ENCODE assay signal across 19 cellular contexts in genomic region chr10:52212062-52212461, GRCh38.
DNase-seq lines count a peak whose midpoint lies in the region; ATAC-seq, FAIRE-seq and TF ChIP-seq lines count a peak whose summit lies in the region.
"Had no signal": no experiment of that assay in that cellular context is flagged by ENCODE, and none has a peak within 500 bp of the region (broad histone marks: within the 10 kb centered on the region; RNA-seq: fewer than 3 reads in every experiment).

No MANE protein-coding gene starts in this region.

- H3K4me1 ChIP-seq in Loucy (ENCODE audit: insufficient read depth, low read length, poor library complexity, severe bottlenecking) (peaks cover 12% of the 10 kb centered on the region), HepG2 (ENCODE audit: insufficient read depth, low read length) (peaks cover 19% of the 10 kb centered on the region), stomach (peaks cover 0 to 31% (median 6%) of the 10 kb centered on the region in 4 donors), spleen (peaks cover 5 to 31% (median 14%) of the 10 kb centered on the region in 6 donors)
- H3K4me1 ChIP-seq: gastroesophageal sphincter, lower lobe of right lung had no signal

- H3K4me1 Mint-ChIP-seq in CD4-positive, alpha-beta T cell (ENCODE audit: low read depth), result no peaks in the 10 kb centered on the region

- H3K27ac ChIP-seq in HepG2 (ENCODE audit: extremely low read length, insufficient read depth, low read length) (no peak overlapping the region), stomach (peak overlapping the region in 3 of 5 donors; percentile 31 to 55 (median 44)), spleen (no peak overlapping the region)
- H3K27ac ChIP-seq in CD4-positive, alpha-beta T cell (ENCODE audit: low read depth, low read length), result no peak overlapping the region
- H3K27ac ChIP-seq: gastroesophageal sphincter, lower lobe of right lung had no signal

- H4K20me1 ChIP-seq in Loucy (ENCODE audit: insufficient read depth, low read length, poor library complexity, severe bottlenecking) (no peaks in the 10 kb centered on the region), HepG2 (ENCODE audit: insufficient read depth, low read length) (no peaks in the 10 kb centered on the region)

- H3K27ac Mint-ChIP-seq in CD4-positive, alpha-beta T cell, result no peak overlapping the region

- H3K9me2 ChIP-seq in Loucy (replicated peaks; ENCODE audit: low read depth, low read length), result no peaks in the 10 kb centered on the region

- no peaks in the 10 kb centered on the region for H3K36me3 ChIP-seq in Loucy (ENCODE audit: insufficient read depth, low read length)
- no peaks in the 10 kb centered on the region for H3K36me3 ChIP-seq in HepG2 (replicated peaks in 1 of 2; ENCODE audit: control insufficient read depth in 1 of 2, insufficient read depth in 2 of 2, low read length in 2 of 2)
- no peaks in the 10 kb centered on the region for H3K36me3 ChIP-seq in stomach
- no peaks in the 10 kb centered on the region for H3K36me3 ChIP-seq in spleen
- H3K36me3 ChIP-seq: gastroesophageal sphincter, lower lobe of right lung had no signal

- H3K4me2 ChIP-seq in Loucy (ENCODE audit: low read depth, low read length, poor library complexity, severe bottlenecking) (no peak overlapping the region), HepG2 (ENCODE audit: low read depth, low read length) (no peak overlapping the region)

- no peaks in the 10 kb centered on the region for H3F3A ChIP-seq in Loucy (ENCODE audit: low read depth)

- peak; percentile 84 for ATAC-seq in HepG2
- no peak for ATAC-seq in CD4-positive, alpha-beta T cell (ENCODE audit: poor library complexity)
- ATAC-seq: gastroesophageal sphincter, lower lobe of right lung had no signal

- 0 out of 2 replicates have a peak overlapping the region, but pooled peaks have one; percentile 35 for H2AFZ ChIP-seq in Loucy (ENCODE audit: low read length)
- peak overlapping the region; percentile 2 for H2AFZ ChIP-seq in HepG2 (ENCODE audit: low read length)

- H3K4me3 Mint-ChIP-seq in CD4-positive, alpha-beta T cell, result no peak overlapping the region
- H3K4me3 Mint-ChIP-seq: naive B cell, type B pancreatic cell had no signal

- no peaks in the 10 kb centered on the region for H3K79me2 ChIP-seq in Loucy (ENCODE audit: insufficient read depth, low read length)
- H3K79me2 ChIP-seq in HepG2 (ENCODE audit: insufficient read depth, low read length), result no peaks in the 10 kb centered on the region

- WGBS in HepG2 (ENCODE audit: low lambda C conversion rate), result 29% methylated on average over 4 of the region's 4 CpGs
- 42 to 63% (median 55%) methylated on average over 4 of the region's 4 CpGs for WGBS in stomach, 5 donors
- 88 to 94% (median 90%) methylated on average over 4 of the region's 4 CpGs for WGBS in spleen, 5 donors

- no peak overlapping the region for H3K4me3 ChIP-seq in Loucy (ENCODE audit: low read length, poor library complexity, severe bottlenecking)
- H3K4me3 ChIP-seq in fibroblast of mammary gland (ENCODE audit: control insufficient read depth, low read depth, low read length), result no peak overlapping the region
- H3K4me3 ChIP-seq in HepG2 (replicated peaks in 1 of 3; ENCODE audit: insufficient read depth in 1 of 3, low read depth in 2 of 3, low read length in 3 of 3), result no peak overlapping the region
- H3K4me3 ChIP-seq in stomach, result no peak overlapping the region
- H3K4me3 ChIP-seq in spleen, result no peak overlapping the region
- H3K4me3 ChIP-seq: gastroesophageal sphincter, lower lobe of right lung had no signal

- H3K9ac ChIP-seq in Loucy (ENCODE audit: low read depth, low read length, poor library complexity, severe bottlenecking), result no peak overlapping the region
- H3K9ac ChIP-seq in HepG2 (ENCODE audit: insufficient read depth, low read depth, low read length), result no peak overlapping the region

- no peak for TF ChIP-seq POLR2A in HepG2 (IDR thresholded peaks at IDR 0.05; ENCODE audit: insufficient read depth in 1 of 2, low read depth in 2 of 2, low read length in 2 of 2)
- no peak for TF ChIP-seq POLR2A in stomach (IDR thresholded peaks at IDR 0.05)
- no peak for TF ChIP-seq POLR2A in spleen (IDR thresholded peaks at IDR 0.05)

- H3K36me3 Mint-ChIP-seq in CD4-positive, alpha-beta T cell (ENCODE audit: low read depth), result no peaks in the 10 kb centered on the region
- H3K36me3 Mint-ChIP-seq: naive B cell, type B pancreatic cell had no signal

- intact Hi-C loops in HepG2 (cut with micrococcal nuclease; ENCODE audit: unreplicated experiment), result loop anchor here (2.0 kb wide), 1 partner anchor 1211 kb away; no protein-coding TSS in a partner anchor
- intact Hi-C loops in stomach (cut with DNase I; ENCODE audit: low total_unique reads), result loop anchor here (10.0 kb wide), 1 partner anchor 1207 kb away; no protein-coding TSS in a partner anchor
- intact Hi-C loops in CD4-positive, alpha-beta T cell (cut with DNase I, micrococcal nuclease), result loop anchor here in 1 of 2 experiments (5.0 to 10.0 kb wide), 2 partner anchors 450 to 827 kb away; no protein-coding TSS in a partner anchor
- intact Hi-C loops in spleen (cut with DNase I; ENCODE audit: low total_unique reads), result no loop called here

- no peaks in the 10 kb centered on the region for H3K27me3 ChIP-seq in Loucy (ENCODE audit: insufficient read depth, low read length, poor library complexity, severe bottlenecking)
- no peaks in the 10 kb centered on the region for H3K27me3 ChIP-seq in HepG2 (ENCODE audit: control insufficient read depth in 1 of 2, insufficient read depth in 2 of 2, low read length in 2 of 2)
- H3K27me3 ChIP-seq in stomach, result no peaks in the 10 kb centered on the region
- H3K27me3 ChIP-seq in CD4-positive, alpha-beta T cell (ENCODE audit: control insufficient read depth, insufficient read depth, low read length), result no peaks in the 10 kb centered on the region
- no peaks in the 10 kb centered on the region for H3K27me3 ChIP-seq in spleen (replicated peaks in 1 of 7)
- H3K27me3 ChIP-seq: gastroesophageal sphincter had no signal

- TF ChIP-seq RAD21 in HepG2 (CRISPR knock-in tag; IDR thresholded peaks at IDR 0.05), result no peak

- TF ChIP-seq CTCF in Loucy (conservative IDR thresholded peaks at IDR 0.05; ENCODE audit: low read length) (no peak), fibroblast of mammary gland (conservative IDR thresholded peaks at IDR 0.05; ENCODE audit: control insufficient read depth, insufficient read depth, low read depth, low read length) (no peak), HepG2 (CRISPR knock-in tag; IDR thresholded peaks at IDR 0.05) (no peak), stomach (IDR thresholded peaks at IDR 0.05) (no peak), spleen (IDR thresholded peaks at IDR 0.05 in 8 of 11, conservative IDR thresholded peaks at IDR 0.05 in 3 of 11) (no peak)
- no peak for TF ChIP-seq CTCF in CD4-positive, alpha-beta T cell (IDR thresholded peaks at IDR 0.05)

- TF ChIP-seq EP300 in HepG2 (IDR thresholded peaks at IDR 0.05; ENCODE audit: low read depth in 2 of 2, low read length in 2 of 2) (no peak), HepG2 (CRISPR knock-in tag; IDR thresholded peaks at IDR 0.05; ENCODE audit: borderline replicate concordance) (no peak), stomach (IDR thresholded peaks at IDR 0.05) (no peak)

- no TSS peak for BruUV-seq in HepG2 (replicated peaks; lab: Mats Ljungman, UMichigan)

- DNase-seq in fibroblast of mammary gland (ENCODE audit: low read depth), result peak; percentile 69
- peak; percentile 27 for DNase-seq in HepG2 (ENCODE audit: low spot score)
- DNase-seq in stomach, result no peak
- no peak for DNase-seq in NCI-H1436 treated with DMSO at 0.1 percent for 48 hours (lab: John Stamatoyannopoulos, UW)
- DNase-seq in CD4-positive, alpha-beta T cell, result no peak
- no peak for DNase-seq in spleen
- DNase-seq: activated CD4-positive, alpha-beta T cell treated with anti-CD3 and anti-CD28 coated beads, Interleukin-2, amount 50 U/mL, for 4 hours; activated T-cell treated with anti-CD3 and anti-CD28 coated beads for 4 hours; GOT3; lower lobe of right lung; MM.1S; naive B cell; NCI-H187 treated with DMSO at 0.1 percent for 48 hours; posterior cingulate gyrus; stimulated activated CD4-positive, alpha-beta T cell treated with anti-CD3 and anti-CD28 coated beads, Interleukin-12 subunit alpha, Interleukin-12 subunit beta, amount 100 ng/mL, for 4 hours; SW 1271 had no signal

- no peak for FAIRE-seq in HepG2 (lab: Jason Lieb, UNC)

- H3K9me3 ChIP-seq in Loucy (ENCODE audit: insufficient read depth, low read depth, low read length) (no peaks in the 10 kb centered on the region), HepG2 (ENCODE audit: low read length) (no peaks in the 10 kb centered on the region), stomach (no peaks in the 10 kb centered on the region), spleen (no peaks in the 10 kb centered on the region)
- no peaks in the 10 kb centered on the region for H3K9me3 ChIP-seq in CD4-positive, alpha-beta T cell (ENCODE audit: control insufficient read depth, low read length)
- H3K9me3 ChIP-seq: gastroesophageal sphincter, lower lobe of right lung had no signal

- POLR2A ChIA-PET in HepG2 (lab: Yijun Ruan, JAX), result no interaction called here
- POLR2A ChIA-PET in CD4-positive, alpha-beta T cell (lab: Charles Lee), result interaction anchor here (1.1 kb wide), 1 partner anchor 10 kb away, joined by 3 read pairs; no protein-coding TSS in a partner anchor

- H3K27me3 Mint-ChIP-seq in CD4-positive, alpha-beta T cell, result no peaks in the 10 kb centered on the region
- H3K27me3 Mint-ChIP-seq: type B pancreatic cell had no signal

- no peaks in the 10 kb centered on the region for H3K9me3 Mint-ChIP-seq in CD4-positive, alpha-beta T cell
- H3K9me3 Mint-ChIP-seq: naive B cell, type B pancreatic cell had no signal

- CTCF ChIA-PET in HepG2 (lab: Yijun Ruan, JAX; ENCODE audit: low intra/inter-chr PET ratio, low total read pairs), result no interaction called here
- CTCF ChIA-PET in CD4-positive, alpha-beta T cell (lab: Charles Lee), result interaction anchor here (1.2 kb wide), 1 partner anchor 9 kb away, joined by 3 read pairs; no protein-coding TSS in a partner anchor

- in situ Hi-C loops in HepG2 (cut with HindIII; ENCODE audit: extremely low pct_ligation_motif_present, low pct_unique_long_range_greater_than_20kb), result loop anchor here (25.0 kb wide), 2 partner anchors 825 to 1200 kb away; no protein-coding TSS in a partner anchor

TF ChIP-seq in HepG2, 621 proteins besides CTCF, POLR2A, EP300 and RAD21 (continues in another document):
- TF ChIP-seq CEBPB (IDR thresholded peaks at IDR 0.05; ENCODE audit: borderline replicate concordance, low read depth, low read length), result peak; percentile 47; the same call in 1 of the 2 replicates
- TF ChIP-seq ZNF672 (CRISPR knock-in tag; IDR thresholded peaks at IDR 0.05), result no peak
- peak; percentile 47 for TF ChIP-seq PPARG (CRISPR knock-in tag; conservative IDR thresholded peaks at IDR 0.05)
- TF ChIP-seq ZNF607 (CRISPR knock-in tag; IDR thresholded peaks at IDR 0.05; ENCODE audit: borderline replicate concordance), result no peak

Comparison
In these comparisons a context has a peak if more than half of its experiments do, and no peak if none do; other contexts are left out.
1. DNase-seq: peak in fibroblast of mammary gland (single experiment) and HepG2 (single experiment); none in stomach (single experiment), NCI-H1436 treated with DMSO at 0.1 percent for 48 hours (single experiment), CD4-positive, alpha-beta T cell (0 of 10) and spleen (single experiment).
2. H3K27ac ChIP-seq: peak in stomach (3 of 5); none in HepG2 (single experiment), CD4-positive, alpha-beta T cell (single experiment) and spleen (0 of 8).